12 cellular contexts compared by ENCODE assay signal in genomic region chr17:17844079-17844478, GRCh38.
"Had no signal": no experiment of that assay in that cellular context is flagged by ENCODE, and none has a peak within 500 bp of the region (broad histone marks: within the 10 kb centered on the region; RNA-seq: fewer than 3 reads in every experiment).

No MANE protein-coding gene starts in this region.

- H3K27me3 Mint-ChIP-seq: activated CD4-positive, alpha-beta T cell treated with anti-CD3 and anti-CD28 coated beads, Interleukin-2, amount 10 ng/mL, durations not matched to agents 7 days and 5 days; activated naive CD4-positive, alpha-beta T cell treated with anti-CD3 and anti-CD28 coated beads, Interleukin-2, amount 10 ng/mL, durations not matched to agents 7 days and 5 days; central memory CD8-positive, alpha-beta T cell had no signal

- H3K27me3 ChIP-seq: pancreas, stomach, tibial artery had no signal

- ATAC-seq: pancreas had no signal

- H3K27ac ChIP-seq: left ventricle myocardium inferior, pancreas, tibial artery had no signal

- H3K9me3 Mint-ChIP-seq: activated CD4-positive, alpha-beta T cell treated with anti-CD3 and anti-CD28 coated beads, Interleukin-2, amount 10 ng/mL, durations not matched to agents 7 days and 5 days; activated naive CD4-positive, alpha-beta T cell treated with anti-CD3 and anti-CD28 coated beads, Interleukin-2, amount 10 ng/mL, durations not matched to agents 7 days and 5 days; central memory CD8-positive, alpha-beta T cell had no signal

- DNase-seq: activated CD4-positive, alpha-beta T cell treated with anti-CD3 and anti-CD28 coated beads, Interleukin-2, amount 10 ng/mL, durations not matched to agents 7 days and 5 days; activated CD4-positive, CD25-positive, alpha-beta regulatory T cell; activated CD8-positive, alpha-beta memory T cell treated with anti-CD3 and anti-CD28 coated beads for 24 hours; activated naive CD4-positive, alpha-beta T cell treated with anti-CD3 and anti-CD28 coated beads, Interleukin-2, amount 10 ng/mL, durations not matched to agents 7 days and 5 days; left ventricle myocardium inferior; retina; stimulated activated CD4-positive, alpha-beta T cell treated with anti-CD3 and anti-CD28 coated beads, Interleukin-15, amount 100 ng/mL, for 24 hours; stimulated activated CD4-positive, alpha-beta T cell treated with anti-CD3 and anti-CD28 coated beads, Interleukin-4, amount 100 ng/mL, for 4 hours; stomach; tibial artery had no signal

- H3K9me3 ChIP-seq: left ventricle myocardium inferior, pancreas, stomach, tibial artery had no signal

- H3K4me3 ChIP-seq: left ventricle myocardium inferior, pancreas, stomach, tibial artery had no signal

- H3K4me3 Mint-ChIP-seq: activated CD4-positive, alpha-beta T cell treated with anti-CD3 and anti-CD28 coated beads, Interleukin-2, amount 10 ng/mL, durations not matched to agents 7 days and 5 days; activated naive CD4-positive, alpha-beta T cell treated with anti-CD3 and anti-CD28 coated beads, Interleukin-2, amount 10 ng/mL, durations not matched to agents 7 days and 5 days; central memory CD8-positive, alpha-beta T cell had no signal
